Comparison of ENCODE assay signal across 16 cellular contexts in genomic region chr6:52505726-52506501, GRCh38.
DNase-seq lines count a peak whose midpoint lies in the region; ATAC-seq and TF ChIP-seq lines count a peak whose summit lies in the region.
"Had no signal": no experiment of that assay in that cellular context is flagged by ENCODE, and none has a peak within 500 bp of the region (broad histone marks: within the 10 kb centered on the region; RNA-seq: fewer than 3 reads in every experiment).

No MANE protein-coding gene starts in this region.

- H3K36me3 ChIP-seq in ACC112 (ENCODE audit: insufficient read depth, low read length): peaks cover 76% of the 10 kb centered on the region
- H3K36me3 ChIP-seq in esophagus muscularis mucosa: peaks cover 16 to 69% (median 62%) of the 10 kb centered on the region in 4 donors
- H3K36me3 ChIP-seq in transverse colon: peaks cover 0 to 21% (median 5%) of the 10 kb centered on the region in 4 donors

- H3K79me2 ChIP-seq in ACC112 (ENCODE audit: control insufficient read depth, insufficient read depth, low read length, unreplicated experiment): peaks cover 37% of the 10 kb centered on the region

- peaks cover 72% of the 10 kb centered on the region for H3K4me1 ChIP-seq in ACC112 (ENCODE audit: control insufficient read depth, insufficient read depth, low read length, unreplicated experiment)
- H3K4me1 ChIP-seq in esophagus muscularis mucosa: peaks cover 46 to 56% (median 51%) of the 10 kb centered on the region in 4 donors
- H3K4me1 ChIP-seq in transverse colon: peaks cover 12 to 37% (median 28%) of the 10 kb centered on the region in 4 donors

- no peaks in the 10 kb centered on the region for H3K27me3 ChIP-seq in ACC112 (ENCODE audit: insufficient read depth, low read length)
- no peaks in the 10 kb centered on the region for H3K27me3 ChIP-seq in esophagus muscularis mucosa
- H3K27me3 ChIP-seq in transverse colon: no peaks in the 10 kb centered on the region

- H3K27ac ChIP-seq in ACC112 (ENCODE audit: low read depth, low read length): peak overlapping the region; percentile 98
- peak overlapping the region in 3 of 4 donors; percentile 61 to 80 (median 65) for H3K27ac ChIP-seq in esophagus muscularis mucosa (replicated peaks in 1 of 4)
- H3K27ac ChIP-seq in transverse colon: peak overlapping the region in 1 of 4 donors; percentile 82

- H3K4me3 ChIP-seq in ACC112 (ENCODE audit: low read depth, low read length) (no peak overlapping the region), GM12864 (ENCODE audit: low read depth, low read length) (no peak overlapping the region), esophagus muscularis mucosa (no peak overlapping the region), transverse colon (no peak overlapping the region)

- in situ Hi-C loops in transverse colon (cut with MboI; ENCODE audit: low pct_ligation_motif_present in 1 of 4, low pct_unique_long_range_greater_than_20kb in 1 of 4, low sequenced_read_pairs in 3 of 4): no loop called here

- H2AFZ ChIP-seq in ACC112 (ENCODE audit: low read length, unreplicated experiment): no peak overlapping the region

- ATAC-seq in HG02763 (IDR thresholded peaks at IDR 0.05; ENCODE audit: unreplicated experiment): no peak

- 72% methylated on average over 16 of the region's 16 CpGs for WGBS in esophagus muscularis mucosa
- 86% methylated on average over 16 of the region's 16 CpGs; no CpG with 5 or more reads in 1 of the 2 donors for WGBS in transverse colon (ENCODE audit: low coverage in 1 of 2), 2 donors

- no peak for DNase-seq in GM12864 (ENCODE audit: low read depth)
- DNase-seq in RPMI8226: peak; percentile 18
- DNase-seq in esophagus muscularis mucosa (ENCODE audit: extremely low spot score): no peak
- no peak for DNase-seq in putamen (ENCODE audit: low spot score)
- DNase-seq in transverse colon: no peak
- no peak for DNase-seq in NCI-H128 (lab: John Stamatoyannopoulos, UW; ENCODE audit: unreplicated experiment)
- DNase-seq: activated T-cell treated with anti-CD3 and anti-CD28 coated beads for 4 hours; AML-193; amniotic stem cell; effector CD8-positive, alpha-beta T cell; GF-D8; glutamatergic neuron; NCI-H1048; NCI-H510A had no signal

- no peak for TF ChIP-seq EP300 in esophagus muscularis mucosa (IDR thresholded peaks at IDR 0.05)
- no peak for TF ChIP-seq EP300 in transverse colon (IDR thresholded peaks at IDR 0.05; ENCODE audit: low read depth)

- TF ChIP-seq POLR2A in esophagus muscularis mucosa (IDR thresholded peaks at IDR 0.05; ENCODE audit: low read depth) (no peak), transverse colon (IDR thresholded peaks at IDR 0.05) (no peak)

- TF ChIP-seq CTCF in GM12864 (IDR thresholded peaks at IDR 0.05; ENCODE audit: low read depth, low read length, missing control alignments) (peak; percentile 47), esophagus muscularis mucosa (IDR thresholded peaks at IDR 0.05) (no peak), transverse colon (IDR thresholded peaks at IDR 0.05) (no peak)

- intact Hi-C loops in esophagus muscularis mucosa (cut with DNase I): loop anchor here (2.0 to 10.0 kb wide), 2 partner anchors 77 to 159 kb away; no protein-coding TSS in a partner anchor
- intact Hi-C loops in transverse colon (cut with DNase I; ENCODE audit: low total_unique reads): loop anchor here (10.0 kb wide), 2 partner anchors 81 to 159 kb away; partner anchors contain the start of gene EFHC1

- H3K9me3 ChIP-seq in esophagus muscularis mucosa (no peaks in the 10 kb centered on the region), transverse colon (no peaks in the 10 kb centered on the region)
